In the genomic region with DNA sequence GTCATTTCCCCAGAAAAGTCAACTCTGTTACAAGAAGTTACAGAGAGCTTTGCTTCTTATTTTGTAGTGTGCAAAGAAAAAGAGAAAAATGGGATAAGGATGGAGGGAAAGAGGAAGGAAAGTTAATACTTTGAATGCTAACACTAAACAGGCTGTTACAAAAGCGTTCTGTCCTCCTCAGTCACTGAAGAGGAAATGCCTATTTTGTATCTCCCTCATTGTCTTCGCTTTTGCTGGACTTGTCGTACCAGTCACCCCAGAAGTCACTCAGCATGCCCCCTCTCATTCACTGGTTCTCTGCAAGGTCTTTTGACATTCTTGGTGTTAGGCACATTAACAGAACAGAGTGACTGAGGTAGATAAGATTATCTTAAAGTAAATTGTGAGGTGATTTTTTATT, we compare ENCODE assay signal across 15 cellular contexts.
A peak's percentile ranks its signal among the peaks of the same experiment; 100 is the strongest.
DNase-seq lines count a peak whose midpoint lies in the region; ATAC-seq and TF ChIP-seq lines count a peak whose summit lies in the region.
"Had no signal": no experiment of that assay in that cellular context is flagged by ENCODE, and none has a peak within 500 bp of the region (broad histone marks: within the 10 kb centered on the region; RNA-seq: fewer than 3 reads in every experiment).

No MANE protein-coding gene starts in this region.

- POLR2A ChIA-PET in WTC11 (lab: Charles Lee) = no interaction called here

- WGBS in gastroesophageal sphincter (ENCODE audit: low coverage in 1 of 2), 2 donors = 71 to 78% methylated on average over 3 of the region's 3 CpGs

- H3K9me3 ChIP-seq in gastroesophageal sphincter = no peaks in the 10 kb centered on the region

- H3K4me1 ChIP-seq in gastroesophageal sphincter (no peaks in the 10 kb centered on the region), foreskin keratinocyte (no peaks in the 10 kb centered on the region)

- no peak for TF ChIP-seq EP300 in gastroesophageal sphincter (IDR thresholded peaks at IDR 0.05)

- H3K4me1 Mint-ChIP-seq in WTC11 (peaks cover 32% of the 10 kb centered on the region), nephron progenitor cell (peaks cover 35% of the 10 kb centered on the region)

- H3K27me3 ChIP-seq in gastroesophageal sphincter (no peaks in the 10 kb centered on the region), foreskin keratinocyte (no peaks in the 10 kb centered on the region)

- H3K27ac ChIP-seq in substantia nigra (ENCODE audit: low read depth, low read length, poor library complexity, severe bottlenecking) (peak overlapping the region; percentile 63), gastroesophageal sphincter (no peak overlapping the region), foreskin keratinocyte (no peak overlapping the region)

- no peak overlapping the region for H3K4me3 ChIP-seq in gastroesophageal sphincter

- H3K36me3 Mint-ChIP-seq in WTC11 (peaks cover 10% of the 10 kb centered on the region), nephron progenitor cell (ENCODE audit: low read depth) (peaks cover 28% of the 10 kb centered on the region)

- H3K4me3 Mint-ChIP-seq in WTC11 (no peak overlapping the region; the same call in 1 of the 2 replicates), nephron progenitor cell (no peak overlapping the region)
- H3K4me3 Mint-ChIP-seq: B cell; CD4-positive, alpha-beta T cell had no signal

- no peak for TF ChIP-seq CTCF in WTC11 (IDR thresholded peaks at IDR 0.05)
- no peak for TF ChIP-seq CTCF in nephron progenitor cell (IDR thresholded peaks at IDR 0.05)
- TF ChIP-seq CTCF in gastroesophageal sphincter (IDR thresholded peaks at IDR 0.05) = no peak
- TF ChIP-seq CTCF in foreskin keratinocyte (conservative IDR thresholded peaks at IDR 0.05) = no peak

- peak overlapping the region; percentile 72; the same call in 1 of the 2 replicates for H3K27ac Mint-ChIP-seq in WTC11
- H3K27ac Mint-ChIP-seq in nephron progenitor cell = peak overlapping the region; percentile 93
- H3K27ac Mint-ChIP-seq: B cell; CD4-positive, alpha-beta T cell had no signal

- ATAC-seq in WTC11 (peak; percentile 68), gastroesophageal sphincter (no peak), foreskin keratinocyte (no peak)
- ATAC-seq: HCT116 had no signal

- H3K27me3 Mint-ChIP-seq in WTC11 (ENCODE audit: low read depth) (no peaks in the 10 kb centered on the region), nephron progenitor cell (ENCODE audit: low read depth, poor library complexity) (no peaks in the 10 kb centered on the region)
- H3K27me3 Mint-ChIP-seq: B cell; CD4-positive, alpha-beta T cell had no signal

- H3K9me3 Mint-ChIP-seq in WTC11 = peaks cover 13% of the 10 kb centered on the region
- peaks cover 11% of the 10 kb centered on the region for H3K9me3 Mint-ChIP-seq in nephron progenitor cell

- TF ChIP-seq POLR2A in gastroesophageal sphincter (IDR thresholded peaks at IDR 0.05) = no peak

- no peak for DNase-seq in WTC11 (ENCODE audit: low spot score)
- peak; percentile 64 for DNase-seq in globus pallidus (ENCODE audit: low spot score)
- DNase-seq in nephron progenitor cell = no peak
- peak in 2 of 49 donors; percentile 8 to 45 for DNase-seq in substantia nigra (lab: John Stamatoyannopoulos, UW)
- DNase-seq in NCI-H1694 (lab: John Stamatoyannopoulos, UW) = no peak
- no peak for DNase-seq in foreskin keratinocyte
- no peak for DNase-seq in activated CD4-positive, CD25-positive, alpha-beta regulatory T cell (lab: John Stamatoyannopoulos, UW)
- DNase-seq: ACHN; C1 segment of cervical spinal cord; Calu3; CD4-positive, alpha-beta T cell; DMS 273 treated with DMSO at 0.1 percent for 48 hours had no signal

- no peaks in the 10 kb centered on the region for H3K36me3 ChIP-seq in gastroesophageal sphincter

- CTCF ChIA-PET in WTC11 (lab: Charles Lee) = no interaction called here

TF ChIP-seq in WTC11, 78 proteins besides CTCF, POLR2A, EP300 and RAD21 (continues in another document):
- TF ChIP-seq, protein P1, sequence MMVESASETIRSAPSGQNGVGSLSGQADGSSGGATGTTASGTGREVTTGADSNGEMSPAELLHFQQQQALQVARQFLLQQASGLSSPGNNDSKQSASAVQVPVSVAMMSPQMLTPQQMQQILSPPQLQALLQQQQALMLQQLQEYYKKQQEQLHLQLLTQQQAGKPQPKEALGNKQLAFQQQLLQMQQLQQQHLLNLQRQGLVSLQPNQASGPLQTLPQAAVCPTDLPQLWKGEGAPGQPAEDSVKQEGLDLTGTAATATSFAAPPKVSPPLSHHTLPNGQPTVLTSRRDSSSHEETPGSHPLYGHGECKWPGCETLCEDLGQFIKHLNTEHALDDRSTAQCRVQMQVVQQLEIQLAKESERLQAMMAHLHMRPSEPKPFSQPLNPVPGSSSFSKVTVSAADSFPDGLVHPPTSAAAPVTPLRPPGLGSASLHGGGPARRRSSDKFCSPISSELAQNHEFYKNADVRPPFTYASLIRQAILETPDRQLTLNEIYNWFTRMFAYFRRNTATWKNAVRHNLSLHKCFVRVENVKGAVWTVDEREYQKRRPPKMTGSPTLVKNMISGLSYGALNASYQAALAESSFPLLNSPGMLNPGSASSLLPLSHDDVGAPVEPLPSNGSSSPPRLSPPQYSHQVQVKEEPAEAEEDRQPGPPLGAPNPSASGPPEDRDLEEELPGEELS (CRISPR knock-in tag; IDR thresholded peaks at IDR 0.05) = no peak
- TF ChIP-seq ZNF138 (CRISPR knock-in tag; conservative IDR thresholded peaks at IDR 0.05) = no peak
- TF ChIP-seq ZNF317 (CRISPR knock-in tag; IDR thresholded peaks at IDR 0.05; ENCODE audit: borderline replicate concordance, low read depth) = no peak
- TF ChIP-seq, protein P2, sequence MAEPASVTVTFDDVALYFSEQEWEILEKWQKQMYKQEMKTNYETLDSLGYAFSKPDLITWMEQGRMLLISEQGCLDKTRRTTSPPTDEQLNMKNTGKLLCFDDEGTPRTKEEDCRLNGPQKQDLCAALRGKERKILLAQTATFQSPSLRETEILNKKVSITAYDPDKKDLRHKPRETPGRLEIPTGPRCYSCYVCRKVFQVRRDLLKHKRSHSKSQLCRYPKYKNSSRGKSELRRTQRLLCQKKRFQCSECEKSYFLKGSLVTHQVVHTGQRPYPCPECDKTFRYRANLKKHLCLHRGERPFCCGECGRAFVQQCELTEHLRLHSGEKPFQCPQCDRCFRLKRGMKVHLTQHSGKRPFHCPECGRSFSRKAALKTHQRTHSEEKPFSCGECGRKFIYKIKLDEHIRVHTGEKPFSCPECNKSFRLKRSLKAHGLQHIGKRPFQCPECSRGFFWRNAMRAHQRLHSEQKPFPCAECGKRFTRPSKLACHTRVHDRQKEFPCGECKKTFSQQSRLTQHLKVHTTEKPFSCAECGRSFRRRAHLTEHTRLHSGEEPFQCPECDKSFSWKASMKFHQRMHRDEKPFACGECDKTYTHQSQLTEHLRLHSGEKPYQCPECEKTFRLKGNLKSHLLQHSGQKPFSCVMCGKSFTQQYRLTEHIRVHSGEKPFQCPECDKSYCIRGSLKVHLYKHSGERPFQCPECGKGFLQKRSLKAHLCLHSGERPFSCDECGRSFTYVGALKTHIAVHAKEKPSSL (CRISPR knock-in tag; conservative IDR thresholded peaks at IDR 0.05) = no peak
- TF ChIP-seq, protein P3, sequence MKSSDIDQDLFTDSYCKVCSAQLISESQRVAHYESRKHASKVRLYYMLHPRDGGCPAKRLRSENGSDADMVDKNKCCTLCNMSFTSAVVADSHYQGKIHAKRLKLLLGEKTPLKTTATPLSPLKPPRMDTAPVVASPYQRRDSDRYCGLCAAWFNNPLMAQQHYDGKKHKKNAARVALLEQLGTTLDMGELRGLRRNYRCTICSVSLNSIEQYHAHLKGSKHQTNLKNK (CRISPR knock-in tag; IDR thresholded peaks at IDR 0.05) = no peak
- TF ChIP-seq ZNF396 (CRISPR knock-in tag; IDR thresholded peaks at IDR 0.05; ENCODE audit: borderline replicate concordance) = no peak
- TF ChIP-seq SOX15 (CRISPR knock-in tag; IDR thresholded peaks at IDR 0.05) = no peak
- no peak for TF ChIP-seq GRHL2 (CRISPR knock-in tag; IDR thresholded peaks at IDR 0.05; ENCODE audit: insufficient replicate concordance, severe bottlenecking)
- TF ChIP-seq, protein P4, sequence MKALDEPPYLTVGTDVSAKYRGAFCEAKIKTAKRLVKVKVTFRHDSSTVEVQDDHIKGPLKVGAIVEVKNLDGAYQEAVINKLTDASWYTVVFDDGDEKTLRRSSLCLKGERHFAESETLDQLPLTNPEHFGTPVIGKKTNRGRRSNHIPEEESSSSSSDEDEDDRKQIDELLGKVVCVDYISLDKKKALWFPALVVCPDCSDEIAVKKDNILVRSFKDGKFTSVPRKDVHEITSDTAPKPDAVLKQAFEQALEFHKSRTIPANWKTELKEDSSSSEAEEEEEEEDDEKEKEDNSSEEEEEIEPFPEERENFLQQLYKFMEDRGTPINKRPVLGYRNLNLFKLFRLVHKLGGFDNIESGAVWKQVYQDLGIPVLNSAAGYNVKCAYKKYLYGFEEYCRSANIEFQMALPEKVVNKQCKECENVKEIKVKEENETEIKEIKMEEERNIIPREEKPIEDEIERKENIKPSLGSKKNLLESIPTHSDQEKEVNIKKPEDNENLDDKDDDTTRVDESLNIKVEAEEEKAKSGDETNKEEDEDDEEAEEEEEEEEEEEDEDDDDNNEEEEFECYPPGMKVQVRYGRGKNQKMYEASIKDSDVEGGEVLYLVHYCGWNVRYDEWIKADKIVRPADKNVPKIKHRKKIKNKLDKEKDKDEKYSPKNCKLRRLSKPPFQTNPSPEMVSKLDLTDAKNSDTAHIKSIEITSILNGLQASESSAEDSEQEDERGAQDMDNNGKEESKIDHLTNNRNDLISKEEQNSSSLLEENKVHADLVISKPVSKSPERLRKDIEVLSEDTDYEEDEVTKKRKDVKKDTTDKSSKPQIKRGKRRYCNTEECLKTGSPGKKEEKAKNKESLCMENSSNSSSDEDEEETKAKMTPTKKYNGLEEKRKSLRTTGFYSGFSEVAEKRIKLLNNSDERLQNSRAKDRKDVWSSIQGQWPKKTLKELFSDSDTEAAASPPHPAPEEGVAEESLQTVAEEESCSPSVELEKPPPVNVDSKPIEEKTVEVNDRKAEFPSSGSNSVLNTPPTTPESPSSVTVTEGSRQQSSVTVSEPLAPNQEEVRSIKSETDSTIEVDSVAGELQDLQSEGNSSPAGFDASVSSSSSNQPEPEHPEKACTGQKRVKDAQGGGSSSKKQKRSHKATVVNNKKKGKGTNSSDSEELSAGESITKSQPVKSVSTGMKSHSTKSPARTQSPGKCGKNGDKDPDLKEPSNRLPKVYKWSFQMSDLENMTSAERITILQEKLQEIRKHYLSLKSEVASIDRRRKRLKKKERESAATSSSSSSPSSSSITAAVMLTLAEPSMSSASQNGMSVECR (CRISPR knock-in tag; IDR thresholded peaks at IDR 0.05; ENCODE audit: borderline replicate concordance) = no peak
- no peak for TF ChIP-seq CDX4 (CRISPR knock-in tag; IDR thresholded peaks at IDR 0.05; ENCODE audit: borderline replicate concordance)
